Comparison of ENCODE assay signal across 1 cellular context in the genomic region with DNA sequence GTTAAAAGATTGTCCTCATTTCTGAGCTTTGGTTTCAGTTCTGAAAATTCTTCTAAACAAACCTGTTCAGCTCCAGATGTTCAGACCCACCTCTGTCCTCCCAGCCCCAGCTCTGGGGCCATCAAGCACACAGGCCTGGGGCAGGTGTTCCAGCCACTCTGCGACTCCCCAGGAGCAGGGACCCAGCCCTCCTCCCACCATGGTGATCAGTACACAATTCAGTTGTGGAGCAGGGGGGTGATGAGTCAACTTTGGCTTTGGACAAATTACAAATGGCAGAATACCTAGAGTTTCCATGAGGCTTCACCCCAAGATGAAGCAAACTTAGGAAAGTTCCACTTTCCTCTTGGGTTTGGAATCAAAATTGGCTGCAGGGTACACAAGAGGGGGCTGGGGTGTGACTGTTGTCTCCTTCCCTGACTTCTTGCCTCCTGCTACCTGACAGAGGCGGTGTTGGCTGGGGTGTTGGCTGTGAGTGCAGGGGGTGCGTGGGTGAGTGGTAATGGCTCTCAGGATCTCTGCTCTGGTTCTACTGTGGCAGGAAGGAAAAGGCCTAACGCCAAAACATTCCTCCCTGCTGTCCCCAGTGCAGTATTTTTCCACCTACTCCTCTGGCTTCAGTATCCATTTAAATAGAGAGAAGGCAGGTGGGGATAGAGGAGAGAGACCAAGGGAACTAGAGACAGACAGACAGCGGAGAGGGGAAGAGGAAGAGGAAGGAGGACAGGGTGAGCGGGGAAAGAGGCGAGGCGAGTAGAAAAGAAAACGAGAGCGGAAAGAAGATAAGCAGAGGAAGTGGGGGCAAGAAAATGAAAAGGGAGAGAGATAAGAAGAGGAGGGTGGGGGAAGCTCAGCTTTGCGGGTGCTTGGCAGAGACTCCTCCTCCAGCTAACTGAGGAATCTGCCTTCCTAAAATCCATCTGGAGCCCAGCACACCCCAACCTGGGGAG.
TF ChIP-seq lines count a peak whose summit lies in the region.

No MANE protein-coding gene starts in this region.

TF ChIP-seq in K562, 482 proteins besides CTCF, POLR2A, EP300 and RAD21 (continued from another document):
- TF ChIP-seq E2F4 (CRISPR knock-in tag; IDR thresholded peaks at IDR 0.05; ENCODE audit: low read depth) (no peak), HLTF (IDR thresholded peaks at IDR 0.05) (peak; percentile 98), SMARCA5 (IDR thresholded peaks at IDR 0.05) (peak; percentile 80; the same call in 1 of the 2 replicates), GABPB1 (CRISPR knock-in tag; IDR thresholded peaks at IDR 0.05) (peak; percentile 64)
